Comparison of ENCODE assay signal across 26 cellular contexts in the genomic region with DNA sequence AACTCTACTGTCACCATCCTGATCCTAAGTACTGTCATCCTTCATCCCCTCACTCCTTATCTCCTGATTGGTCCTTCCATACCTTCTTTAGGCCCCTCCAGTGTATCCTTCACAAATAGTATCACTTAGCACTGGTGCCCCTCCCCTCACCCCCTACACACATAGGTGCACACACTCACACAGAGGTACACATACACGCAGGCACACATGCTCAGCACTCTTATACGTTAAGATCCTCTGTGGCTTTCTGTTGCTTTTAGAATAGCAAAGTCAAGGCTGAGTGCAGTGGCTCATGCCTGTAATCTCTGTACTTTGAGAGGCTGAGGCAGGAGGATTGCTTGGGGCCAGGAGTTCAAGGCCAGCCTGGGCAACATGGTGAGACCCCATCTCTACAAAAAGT. TPM values are rescaled to one million over a fixed set of nuclear protein-coding genes. Genes with fewer than 3 reads are reported as not detected.
DNase-seq lines count a peak whose midpoint lies in the region; ATAC-seq and TF ChIP-seq lines count a peak whose summit lies in the region.
"Had no signal": no experiment of that assay in that cellular context is flagged by ENCODE, and none has a peak within 500 bp of the region (broad histone marks: within the 10 kb centered on the region; RNA-seq: fewer than 3 reads in every experiment).

No MANE protein-coding gene starts in this region.

- peaks cover 4% of the 10 kb centered on the region for H3K36me3 ChIP-seq in CD8-positive, alpha-beta T cell (ENCODE audit: insufficient read depth, low read length)
- H3K36me3 ChIP-seq in ascending aorta: peaks cover 9 to 17% of the 10 kb centered on the region in 2 donors
- H3K36me3 ChIP-seq: brain microvascular endothelial cell had no signal

- DNase-seq in activated T-cell treated with anti-CD3 and anti-CD28 coated beads, Interleukin-2, amount 50 U/mL, for 24 hours: no peak
- DNase-seq in activated T-cell treated with anti-CD3 and anti-CD28 coated beads, Interleukin-2, amount 50 U/mL, for 48 hours: no peak
- DNase-seq in CD8-positive, alpha-beta T cell: no peak
- DNase-seq in naive thymus-derived CD8-positive, alpha-beta T cell: no peak
- DNase-seq in activated effector memory CD4-positive, alpha-beta T cell treated with anti-CD3 and anti-CD28 coated beads, Interleukin-2, amount 50 U/mL, for 16 hours: no peak
- DNase-seq in NCI-H446 (lab: John Stamatoyannopoulos, UW) (no peak), ascending aorta (ENCODE audit: low spot score in 2 of 2) (no peak)
- DNase-seq: activated CD4-positive, alpha-beta T cell treated with anti-CD3 and anti-CD28 coated beads, Interleukin-2, amount 50 U/mL, for 48 hours; brain microvascular endothelial cell; DMS53; left lung; mesenchymal stem cell; NCI-H1092; NCI-H187; NCI-H526; NK-92 treated with Interleukin-12 subunit alpha and Interleukin-12 subunit beta, amount 100 ng/mL, for 24 hours; occipital lobe; PC-3; tibial artery had no signal

- H3K27me3 ChIP-seq in CD8-positive, alpha-beta T cell (ENCODE audit: insufficient read depth, low read length): no peaks in the 10 kb centered on the region
- no peaks in the 10 kb centered on the region for H3K27me3 ChIP-seq in ascending aorta
- H3K27me3 ChIP-seq: brain microvascular endothelial cell, left lung, tibial artery had no signal

- no peak overlapping the region for H3K4me3 Mint-ChIP-seq in activated T-cell treated with anti-CD3 and anti-CD28 coated beads, Interleukin-2, amount 50 U/mL, for 24 hours
- H3K4me3 Mint-ChIP-seq in CD8-positive, alpha-beta T cell: peak overlapping the region; percentile 3
- peak overlapping the region; percentile 71 for H3K4me3 Mint-ChIP-seq in activated T-helper 17 cell treated with anti-CD3 and anti-CD28 coated beads, Interleukin-2, amount 50 U/mL, for 72 hours
- H3K4me3 Mint-ChIP-seq in naive thymus-derived CD8-positive, alpha-beta T cell: peak overlapping the region in 9 of 10 donors; percentile 34 to 70 (median 60)

- no peak overlapping the region for H3K4me3 ChIP-seq in CD8-positive, alpha-beta T cell (ENCODE audit: low read depth, low read length)
- H3K4me3 ChIP-seq in ascending aorta: no peak overlapping the region
- H3K4me3 ChIP-seq: left lung, tibial artery had no signal

- H3K36me3 Mint-ChIP-seq in activated T-cell treated with anti-CD3 and anti-CD28 coated beads, Interleukin-2, amount 50 U/mL, for 24 hours (ENCODE audit: low read depth): peaks cover 63% of the 10 kb centered on the region
- peaks cover 22% of the 10 kb centered on the region for H3K36me3 Mint-ChIP-seq in CD8-positive, alpha-beta T cell
- peaks cover 21% of the 10 kb centered on the region for H3K36me3 Mint-ChIP-seq in activated T-helper 17 cell treated with anti-CD3 and anti-CD28 coated beads, Interleukin-2, amount 50 U/mL, for 72 hours (ENCODE audit: low read depth)
- H3K36me3 Mint-ChIP-seq in naive thymus-derived CD8-positive, alpha-beta T cell: peaks cover 0 to 13% (median 3%) of the 10 kb centered on the region in 3 donors

- H3K27ac ChIP-seq in CD8-positive, alpha-beta T cell (ENCODE audit: low read depth, low read length): peak overlapping the region; percentile 34
- H3K27ac ChIP-seq in ascending aorta: no peak overlapping the region
- H3K27ac ChIP-seq: brain microvascular endothelial cell, left lung, tibial artery had no signal

- no peaks in the 10 kb centered on the region for H3K9me3 ChIP-seq in CD8-positive, alpha-beta T cell (ENCODE audit: low read length)
- H3K9me3 ChIP-seq in ascending aorta: no peaks in the 10 kb centered on the region
- H3K9me3 ChIP-seq: left lung, tibial artery had no signal

- peak overlapping the region; percentile 0 for H3K27ac Mint-ChIP-seq in activated T-cell treated with anti-CD3 and anti-CD28 coated beads, Interleukin-2, amount 50 U/mL, for 24 hours
- H3K27ac Mint-ChIP-seq in CD8-positive, alpha-beta T cell: peak overlapping the region; percentile 81
- H3K27ac Mint-ChIP-seq in activated T-helper 17 cell treated with anti-CD3 and anti-CD28 coated beads, Interleukin-2, amount 50 U/mL, for 72 hours: peak overlapping the region; percentile 80
- H3K27ac Mint-ChIP-seq in naive thymus-derived CD8-positive, alpha-beta T cell: peak overlapping the region; percentile 86 to 100 (median 92)

- peaks cover 2% of the 10 kb centered on the region for H3K9me3 Mint-ChIP-seq in activated T-cell treated with anti-CD3 and anti-CD28 coated beads, Interleukin-2, amount 50 U/mL, for 24 hours
- no peaks in the 10 kb centered on the region for H3K9me3 Mint-ChIP-seq in CD8-positive, alpha-beta T cell
- H3K9me3 Mint-ChIP-seq in activated T-helper 17 cell treated with anti-CD3 and anti-CD28 coated beads, Interleukin-2, amount 50 U/mL, for 72 hours: no peaks in the 10 kb centered on the region
- H3K9me3 Mint-ChIP-seq in naive thymus-derived CD8-positive, alpha-beta T cell: peaks cover 0 to 2% (median 0%) of the 10 kb centered on the region in 9 donors

- CTCF ChIA-PET in CD8-positive, alpha-beta T cell (lab: Charles Lee): no interaction called here

- peaks cover 82% of the 10 kb centered on the region for H3K4me1 Mint-ChIP-seq in activated T-cell treated with anti-CD3 and anti-CD28 coated beads, Interleukin-2, amount 50 U/mL, for 24 hours (ENCODE audit: low read depth)
- peaks cover 71% of the 10 kb centered on the region for H3K4me1 Mint-ChIP-seq in CD8-positive, alpha-beta T cell (ENCODE audit: low read depth)
- peaks cover 58% of the 10 kb centered on the region for H3K4me1 Mint-ChIP-seq in activated T-helper 17 cell treated with anti-CD3 and anti-CD28 coated beads, Interleukin-2, amount 50 U/mL, for 72 hours
- H3K4me1 Mint-ChIP-seq in naive thymus-derived CD8-positive, alpha-beta T cell: peaks cover 48 to 82% (median 76%) of the 10 kb centered on the region in 4 donors

- POLR2A ChIA-PET in CD8-positive, alpha-beta T cell (lab: Charles Lee): no interaction called here
- POLR2A ChIA-PET in naive thymus-derived CD8-positive, alpha-beta T cell (lab: Charles Lee): interaction anchor here (0.6 kb wide), 2 partner anchors 97 to 158 kb away, joined by 3 read pairs; no protein-coding TSS in a partner anchor

- no peak for ATAC-seq in CD8-positive, alpha-beta T cell
- ATAC-seq in activated T-helper 17 cell treated with anti-CD3 and anti-CD28 coated beads, Interleukin-2, amount 50 U/mL, for 72 hours (replicated peaks): no peak
- ATAC-seq in naive thymus-derived CD8-positive, alpha-beta T cell: no peak
- ATAC-seq: left lung, PC-3, SK-N-SH treated with all-trans-retinoic acid at 6 μM for 48 hours had no signal

- intact Hi-C loops in CD8-positive, alpha-beta T cell (cut with DNase I, micrococcal nuclease): loop anchor here in 1 of 2 experiments (5.0 to 10.0 kb wide), 2 partner anchors 50 to 223 kb away; no protein-coding TSS in a partner anchor
- intact Hi-C loops in ascending aorta (cut with DNase I): no loop called here

- no peak for TF ChIP-seq CTCF in CD8-positive, alpha-beta T cell (IDR thresholded peaks at IDR 0.05)
- TF ChIP-seq CTCF in ascending aorta (IDR thresholded peaks at IDR 0.05): no peak

- H3K27me3 Mint-ChIP-seq in activated T-cell treated with anti-CD3 and anti-CD28 coated beads, Interleukin-2, amount 50 U/mL, for 24 hours: no peaks in the 10 kb centered on the region
- no peaks in the 10 kb centered on the region for H3K27me3 Mint-ChIP-seq in CD8-positive, alpha-beta T cell (ENCODE audit: low read depth)
- H3K27me3 Mint-ChIP-seq in activated T-helper 17 cell treated with anti-CD3 and anti-CD28 coated beads, Interleukin-2, amount 50 U/mL, for 72 hours: no peaks in the 10 kb centered on the region
- H3K27me3 Mint-ChIP-seq in naive thymus-derived CD8-positive, alpha-beta T cell: no peaks in the 10 kb centered on the region

- peaks cover 73% of the 10 kb centered on the region for H3K4me1 ChIP-seq in CD8-positive, alpha-beta T cell (ENCODE audit: insufficient read depth, low read length)
- no peaks in the 10 kb centered on the region for H3K4me1 ChIP-seq in ascending aorta
- H3K4me1 ChIP-seq: tibial artery had no signal

RNA-seq across cellular contexts. Expression of gene CDRT15, which starts 32.1 kb away (rescaled TPM):
- not detected for total RNA-seq in CD8-positive, alpha-beta T cell
- not detected for total RNA-seq in activated T-helper 17 cell treated with anti-CD3 and anti-CD28 coated beads, Interleukin-2, amount 50 U/mL, for 72 hours
- not detected for total RNA-seq in naive thymus-derived CD8-positive, alpha-beta T cell
- under 1 TPM in 1 of 3 donors, not detected in 2; 0.62 TPM for polyA plus RNA-seq in naive thymus-derived CD8-positive, alpha-beta T cell
- not detected for total RNA-seq in ascending aorta
- total RNA-seq: A673, chondrocyte, glomerular endothelial cell, H1, left lung, myocyte, occipital lobe, PC-3 had no signal
- polyA plus RNA-seq: H1 had no signal

Comparison
In these comparisons a context has a peak if more than half of its experiments do, and no peak if none do; other contexts are left out.
1. H3K27ac Mint-ChIP-seq: peak in every context shown above with its lines; median percentile 92 in naive thymus-derived CD8-positive, alpha-beta T cell; 81 in CD8-positive, alpha-beta T cell; 80 in activated T-helper 17 cell treated with anti-CD3 and anti-CD28 coated beads, Interleukin-2, amount 50 U/mL, for 72 hours; 0 in activated T-cell treated with anti-CD3 and anti-CD28 coated beads, Interleukin-2, amount 50 U/mL, for 24 hours.